8 cellular contexts compared by ENCODE assay signal in the genomic region with DNA sequence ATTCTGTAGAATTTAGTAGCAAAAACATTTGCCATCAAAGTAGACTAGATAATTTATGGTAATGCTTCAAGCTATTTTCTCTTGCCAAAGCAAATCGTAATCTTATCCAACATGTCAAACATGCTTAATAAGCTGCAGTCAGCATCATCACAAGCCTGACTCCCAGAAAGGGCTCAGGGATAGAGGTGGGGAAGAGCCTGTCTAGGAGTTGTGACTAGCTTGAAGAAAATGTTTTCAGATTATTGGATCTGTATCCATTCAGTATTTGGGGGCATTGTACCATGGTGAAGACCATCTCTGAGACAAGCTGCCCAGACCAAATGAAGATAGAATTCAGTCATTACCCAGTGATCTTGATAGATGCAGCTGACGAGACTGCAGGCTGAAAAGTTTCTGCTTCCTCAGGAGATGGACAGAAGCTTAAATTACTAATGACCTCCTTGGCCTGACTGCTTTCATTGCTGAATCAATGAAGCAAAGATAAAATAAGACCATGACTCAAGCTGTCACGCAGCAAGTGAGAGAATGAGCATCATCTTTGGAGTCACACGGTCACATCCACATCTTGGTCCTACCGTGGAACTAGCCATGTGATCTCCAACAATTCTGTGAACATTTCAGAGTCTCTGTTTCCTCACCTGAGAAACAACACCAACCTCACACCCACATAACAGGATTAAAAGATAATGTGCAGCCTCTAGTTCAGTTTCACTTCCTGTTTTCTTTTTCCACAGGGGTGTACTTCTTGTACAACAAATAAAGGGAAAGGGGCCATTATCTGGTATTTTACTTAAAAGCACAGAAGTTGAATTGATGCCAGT. TPM values are rescaled to one million over a fixed set of nuclear protein-coding genes. Genes with fewer than 3 reads are reported as not detected.
DNase-seq lines count a peak whose midpoint lies in the region; ATAC-seq and TF ChIP-seq lines count a peak whose summit lies in the region.

No MANE protein-coding gene starts in this region.

- peak overlapping the region; percentile 93 for H3K27ac Mint-ChIP-seq in CD8-positive, alpha-beta T cell
- H3K27ac Mint-ChIP-seq in activated naive CD8-positive, alpha-beta T cell, result peak overlapping the region; percentile 93

- POLR2A ChIA-PET in CD8-positive, alpha-beta T cell (lab: Charles Lee), result interaction anchor here (0.7 to 1.7 kb wide), 7 partner anchors 10 to 63 kb away, joined by 3 to 25 read pairs (median 5); a partner anchor contains a TSS

- peak in 2 of 7 experiments; percentile 37 to 42 for DNase-seq in CD8-positive, alpha-beta T cell
- DNase-seq in DMS153 treated with DMSO at 0.1 percent for 48 hours (lab: John Stamatoyannopoulos, UW; ENCODE audit: unreplicated experiment) (no peak), amygdala (lab: John Stamatoyannopoulos, UW) (no peak), NCI-H748 (lab: John Stamatoyannopoulos, UW; ENCODE audit: unreplicated experiment) (no peak)
- DNase-seq in activated CD4-positive, CD25-positive, alpha-beta regulatory T cell treated with anti-CD3 and anti-CD28 coated beads, Interleukin-2, amount 50 U/mL, for 72 hours, result no peak

- peaks cover 45% of the 10 kb centered on the region for H3K36me3 ChIP-seq in CD8-positive, alpha-beta T cell (ENCODE audit: insufficient read depth, low read length)

- intact Hi-C loops in CD8-positive, alpha-beta T cell (cut with DNase I, micrococcal nuclease), result loop anchor here in 1 of 2 experiments (2.0 kb wide), 2 partner anchors 15 to 19 kb away; no protein-coding TSS in a partner anchor

- H3K9me3 Mint-ChIP-seq in CD8-positive, alpha-beta T cell, result no peaks in the 10 kb centered on the region
- no peaks in the 10 kb centered on the region for H3K9me3 Mint-ChIP-seq in activated naive CD8-positive, alpha-beta T cell (ENCODE audit: low read depth)

- CTCF ChIA-PET in CD8-positive, alpha-beta T cell (lab: Charles Lee), result interaction anchor here (0.8 to 5.7 kb wide), 7 partner anchors 9 to 276 kb away, joined by 3 to 43 read pairs (median 4); a partner anchor contains a TSS

- ATAC-seq in CD8-positive, alpha-beta T cell, result peak; percentile 85
- ATAC-seq in GM19452 (IDR thresholded peaks at IDR 0.05; ENCODE audit: unreplicated experiment) (peak; percentile 90), HG03442 (IDR thresholded peaks at IDR 0.05; ENCODE audit: unreplicated experiment) (peak; percentile 90)

- no peaks in the 10 kb centered on the region for H3K27me3 ChIP-seq in CD8-positive, alpha-beta T cell (ENCODE audit: insufficient read depth, low read length)

- H3K4me3 Mint-ChIP-seq in CD8-positive, alpha-beta T cell, result peak overlapping the region; percentile 71
- peak overlapping the region; percentile 69 for H3K4me3 Mint-ChIP-seq in activated naive CD8-positive, alpha-beta T cell

- peaks cover 69% of the 10 kb centered on the region for H3K4me1 Mint-ChIP-seq in CD8-positive, alpha-beta T cell (ENCODE audit: low read depth)
- peaks cover 61% of the 10 kb centered on the region for H3K4me1 Mint-ChIP-seq in activated naive CD8-positive, alpha-beta T cell (ENCODE audit: low read depth)

- H3K4me1 ChIP-seq in CD8-positive, alpha-beta T cell (ENCODE audit: insufficient read depth, low read length), result peaks cover 58% of the 10 kb centered on the region

- peak overlapping the region; percentile 51 for H3K27ac ChIP-seq in CD8-positive, alpha-beta T cell (ENCODE audit: low read depth, low read length)

- peaks cover 83% of the 10 kb centered on the region for H3K36me3 Mint-ChIP-seq in CD8-positive, alpha-beta T cell
- peaks cover 45% of the 10 kb centered on the region for H3K36me3 Mint-ChIP-seq in activated naive CD8-positive, alpha-beta T cell

- H3K9me3 ChIP-seq in CD8-positive, alpha-beta T cell (ENCODE audit: low read length), result no peaks in the 10 kb centered on the region

- TF ChIP-seq CTCF in CD8-positive, alpha-beta T cell (IDR thresholded peaks at IDR 0.05), result no peak

- H3K4me3 ChIP-seq in CD8-positive, alpha-beta T cell (ENCODE audit: low read depth, low read length), result peak overlapping the region; percentile 23

- H3K27me3 Mint-ChIP-seq in CD8-positive, alpha-beta T cell (ENCODE audit: low read depth), result no peaks in the 10 kb centered on the region
- H3K27me3 Mint-ChIP-seq in activated naive CD8-positive, alpha-beta T cell, result no peaks in the 10 kb centered on the region

RNA-seq across cellular contexts. Expression of a gene that starts 9.4 kb away (rescaled TPM):
- total RNA-seq in CD8-positive, alpha-beta T cell, result 10 to 100 TPM; 46.5 to 49.9 TPM

RNA-seq across cellular contexts. Expression of a gene that starts 50.2 kb away (rescaled TPM):
- 10 to 100 TPM; 49.5 to 49.6 TPM for total RNA-seq in CD8-positive, alpha-beta T cell
